In the genomic region with DNA sequence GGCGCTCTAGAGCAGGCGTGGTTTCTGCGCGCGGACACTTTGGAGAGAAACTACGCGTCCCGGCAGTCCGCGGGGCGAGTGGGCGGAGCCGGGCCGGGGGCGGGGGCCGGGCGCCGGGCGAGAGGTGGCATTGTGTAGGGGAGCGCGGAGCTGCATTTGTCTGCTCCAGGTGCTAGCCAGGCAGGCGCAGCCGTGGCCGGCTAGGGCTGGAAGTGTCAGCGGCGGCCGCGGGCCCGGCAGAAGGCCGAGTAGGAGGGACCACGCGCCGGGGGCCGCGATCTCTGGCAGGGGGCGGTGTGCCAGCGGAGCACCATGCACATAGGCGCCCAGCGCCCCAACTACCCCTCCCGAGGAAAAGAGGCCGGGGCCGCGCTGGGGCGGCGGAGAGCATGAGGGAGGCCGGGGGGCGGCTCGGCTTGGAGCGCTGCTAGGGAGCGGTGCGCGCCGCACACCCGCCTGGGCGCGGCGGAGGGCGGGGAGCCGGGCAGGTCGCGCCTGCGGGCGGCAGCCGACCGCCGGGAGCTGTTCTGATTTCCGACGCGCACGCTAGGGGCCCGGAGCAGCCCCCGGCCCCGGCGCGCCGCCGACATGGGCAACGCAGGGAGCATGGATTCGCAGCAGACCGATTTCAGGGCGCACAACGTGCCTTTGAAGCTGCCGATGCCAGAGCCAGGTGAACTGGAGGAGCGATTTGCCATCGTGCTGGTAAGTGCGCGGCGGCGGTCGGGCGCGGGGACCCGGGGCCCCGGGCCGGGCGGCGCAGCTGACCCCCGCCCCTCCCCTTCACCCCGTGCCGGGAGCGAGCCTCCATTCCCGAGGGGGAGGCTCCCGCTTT, we compare ENCODE assay signal across 1 cellular context.
A peak's percentile ranks its signal among the peaks of the same experiment; 100 is the strongest.
TF ChIP-seq lines count a peak whose summit lies in the region.

A gene (plus strand): TSS at position 159 of the 835 bp plus-strand sequence.

TF ChIP-seq in K562, 482 proteins besides CTCF, POLR2A, EP300 and RAD21 (continued from another document):
- TF ChIP-seq SMAD3 (CRISPR knock-in tag; conservative IDR thresholded peaks at IDR 0.05), result no peak
- peak; percentile 34; the same call in 1 of the 2 replicates for TF ChIP-seq PHF8 (IDR thresholded peaks at IDR 0.05; ENCODE audit: borderline replicate concordance, low read length)
- TF ChIP-seq SAP30 (IDR thresholded peaks at IDR 0.05; ENCODE audit: borderline replicate concordance, insufficient read depth, low read depth, low read length, poor library complexity, severe bottlenecking), result peak; percentile 5
- 0 out of 4 replicates have a peak, but pooled peaks of 1 of the 2 experiments have one; percentile 32 for TF ChIP-seq TEAD1 (CRISPR knock-in tag; IDR thresholded peaks at IDR 0.05)
- peak; percentile 90 for TF ChIP-seq HCFC1 (IDR thresholded peaks at IDR 0.05; ENCODE audit: low read depth, low read length)
- TF ChIP-seq ZFX (CRISPR knock-in tag; IDR thresholded peaks at IDR 0.05), result peak; percentile 21; the same call in 1 of the 2 replicates
- peak; percentile 95 for TF ChIP-seq MTA1 (IDR thresholded peaks at IDR 0.05; ENCODE audit: borderline replicate concordance)
- TF ChIP-seq MAFF (IDR thresholded peaks at IDR 0.05; ENCODE audit: low read length), result no peak
- TF ChIP-seq, protein P1, sequence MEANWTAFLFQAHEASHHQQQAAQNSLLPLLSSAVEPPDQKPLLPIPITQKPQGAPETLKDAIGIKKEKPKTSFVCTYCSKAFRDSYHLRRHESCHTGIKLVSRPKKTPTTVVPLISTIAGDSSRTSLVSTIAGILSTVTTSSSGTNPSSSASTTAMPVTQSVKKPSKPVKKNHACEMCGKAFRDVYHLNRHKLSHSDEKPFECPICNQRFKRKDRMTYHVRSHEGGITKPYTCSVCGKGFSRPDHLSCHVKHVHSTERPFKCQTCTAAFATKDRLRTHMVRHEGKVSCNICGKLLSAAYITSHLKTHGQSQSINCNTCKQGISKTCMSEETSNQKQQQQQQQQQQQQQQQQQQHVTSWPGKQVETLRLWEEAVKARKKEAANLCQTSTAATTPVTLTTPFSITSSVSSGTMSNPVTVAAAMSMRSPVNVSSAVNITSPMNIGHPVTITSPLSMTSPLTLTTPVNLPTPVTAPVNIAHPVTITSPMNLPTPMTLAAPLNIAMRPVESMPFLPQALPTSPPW (CRISPR knock-in tag; IDR thresholded peaks at IDR 0.05), result peak; percentile 84
- TF ChIP-seq, protein P2, sequence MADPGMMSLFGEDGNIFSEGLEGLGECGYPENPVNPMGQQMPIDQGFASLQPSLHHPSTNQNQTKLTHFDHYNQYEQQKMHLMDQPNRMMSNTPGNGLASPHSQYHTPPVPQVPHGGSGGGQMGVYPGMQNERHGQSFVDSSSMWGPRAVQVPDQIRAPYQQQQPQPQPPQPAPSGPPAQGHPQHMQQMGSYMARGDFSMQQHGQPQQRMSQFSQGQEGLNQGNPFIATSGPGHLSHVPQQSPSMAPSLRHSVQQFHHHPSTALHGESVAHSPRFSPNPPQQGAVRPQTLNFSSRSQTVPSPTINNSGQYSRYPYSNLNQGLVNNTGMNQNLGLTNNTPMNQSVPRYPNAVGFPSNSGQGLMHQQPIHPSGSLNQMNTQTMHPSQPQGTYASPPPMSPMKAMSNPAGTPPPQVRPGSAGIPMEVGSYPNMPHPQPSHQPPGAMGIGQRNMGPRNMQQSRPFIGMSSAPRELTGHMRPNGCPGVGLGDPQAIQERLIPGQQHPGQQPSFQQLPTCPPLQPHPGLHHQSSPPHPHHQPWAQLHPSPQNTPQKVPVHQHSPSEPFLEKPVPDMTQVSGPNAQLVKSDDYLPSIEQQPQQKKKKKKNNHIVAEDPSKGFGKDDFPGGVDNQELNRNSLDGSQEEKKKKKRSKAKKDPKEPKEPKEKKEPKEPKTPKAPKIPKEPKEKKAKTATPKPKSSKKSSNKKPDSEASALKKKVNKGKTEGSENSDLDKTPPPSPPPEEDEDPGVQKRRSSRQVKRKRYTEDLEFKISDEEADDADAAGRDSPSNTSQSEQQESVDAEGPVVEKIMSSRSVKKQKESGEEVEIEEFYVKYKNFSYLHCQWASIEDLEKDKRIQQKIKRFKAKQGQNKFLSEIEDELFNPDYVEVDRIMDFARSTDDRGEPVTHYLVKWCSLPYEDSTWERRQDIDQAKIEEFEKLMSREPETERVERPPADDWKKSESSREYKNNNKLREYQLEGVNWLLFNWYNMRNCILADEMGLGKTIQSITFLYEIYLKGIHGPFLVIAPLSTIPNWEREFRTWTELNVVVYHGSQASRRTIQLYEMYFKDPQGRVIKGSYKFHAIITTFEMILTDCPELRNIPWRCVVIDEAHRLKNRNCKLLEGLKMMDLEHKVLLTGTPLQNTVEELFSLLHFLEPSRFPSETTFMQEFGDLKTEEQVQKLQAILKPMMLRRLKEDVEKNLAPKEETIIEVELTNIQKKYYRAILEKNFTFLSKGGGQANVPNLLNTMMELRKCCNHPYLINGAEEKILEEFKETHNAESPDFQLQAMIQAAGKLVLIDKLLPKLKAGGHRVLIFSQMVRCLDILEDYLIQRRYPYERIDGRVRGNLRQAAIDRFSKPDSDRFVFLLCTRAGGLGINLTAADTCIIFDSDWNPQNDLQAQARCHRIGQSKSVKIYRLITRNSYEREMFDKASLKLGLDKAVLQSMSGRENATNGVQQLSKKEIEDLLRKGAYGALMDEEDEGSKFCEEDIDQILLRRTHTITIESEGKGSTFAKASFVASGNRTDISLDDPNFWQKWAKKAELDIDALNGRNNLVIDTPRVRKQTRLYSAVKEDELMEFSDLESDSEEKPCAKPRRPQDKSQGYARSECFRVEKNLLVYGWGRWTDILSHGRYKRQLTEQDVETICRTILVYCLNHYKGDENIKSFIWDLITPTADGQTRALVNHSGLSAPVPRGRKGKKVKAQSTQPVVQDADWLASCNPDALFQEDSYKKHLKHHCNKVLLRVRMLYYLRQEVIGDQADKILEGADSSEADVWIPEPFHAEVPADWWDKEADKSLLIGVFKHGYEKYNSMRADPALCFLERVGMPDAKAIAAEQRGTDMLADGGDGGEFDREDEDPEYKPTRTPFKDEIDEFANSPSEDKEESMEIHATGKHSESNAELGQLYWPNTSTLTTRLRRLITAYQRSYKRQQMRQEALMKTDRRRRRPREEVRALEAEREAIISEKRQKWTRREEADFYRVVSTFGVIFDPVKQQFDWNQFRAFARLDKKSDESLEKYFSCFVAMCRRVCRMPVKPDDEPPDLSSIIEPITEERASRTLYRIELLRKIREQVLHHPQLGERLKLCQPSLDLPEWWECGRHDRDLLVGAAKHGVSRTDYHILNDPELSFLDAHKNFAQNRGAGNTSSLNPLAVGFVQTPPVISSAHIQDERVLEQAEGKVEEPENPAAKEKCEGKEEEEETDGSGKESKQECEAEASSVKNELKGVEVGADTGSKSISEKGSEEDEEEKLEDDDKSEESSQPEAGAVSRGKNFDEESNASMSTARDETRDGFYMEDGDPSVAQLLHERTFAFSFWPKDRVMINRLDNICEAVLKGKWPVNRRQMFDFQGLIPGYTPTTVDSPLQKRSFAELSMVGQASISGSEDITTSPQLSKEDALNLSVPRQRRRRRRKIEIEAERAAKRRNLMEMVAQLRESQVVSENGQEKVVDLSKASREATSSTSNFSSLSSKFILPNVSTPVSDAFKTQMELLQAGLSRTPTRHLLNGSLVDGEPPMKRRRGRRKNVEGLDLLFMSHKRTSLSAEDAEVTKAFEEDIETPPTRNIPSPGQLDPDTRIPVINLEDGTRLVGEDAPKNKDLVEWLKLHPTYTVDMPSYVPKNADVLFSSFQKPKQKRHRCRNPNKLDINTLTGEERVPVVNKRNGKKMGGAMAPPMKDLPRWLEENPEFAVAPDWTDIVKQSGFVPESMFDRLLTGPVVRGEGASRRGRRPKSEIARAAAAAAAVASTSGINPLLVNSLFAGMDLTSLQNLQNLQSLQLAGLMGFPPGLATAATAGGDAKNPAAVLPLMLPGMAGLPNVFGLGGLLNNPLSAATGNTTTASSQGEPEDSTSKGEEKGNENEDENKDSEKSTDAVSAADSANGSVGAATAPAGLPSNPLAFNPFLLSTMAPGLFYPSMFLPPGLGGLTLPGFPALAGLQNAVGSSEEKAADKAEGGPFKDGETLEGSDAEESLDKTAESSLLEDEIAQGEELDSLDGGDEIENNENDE (IDR thresholded peaks at IDR 0.05; ENCODE audit: low read depth, low read length), result no peak
- TF ChIP-seq, protein P3, sequence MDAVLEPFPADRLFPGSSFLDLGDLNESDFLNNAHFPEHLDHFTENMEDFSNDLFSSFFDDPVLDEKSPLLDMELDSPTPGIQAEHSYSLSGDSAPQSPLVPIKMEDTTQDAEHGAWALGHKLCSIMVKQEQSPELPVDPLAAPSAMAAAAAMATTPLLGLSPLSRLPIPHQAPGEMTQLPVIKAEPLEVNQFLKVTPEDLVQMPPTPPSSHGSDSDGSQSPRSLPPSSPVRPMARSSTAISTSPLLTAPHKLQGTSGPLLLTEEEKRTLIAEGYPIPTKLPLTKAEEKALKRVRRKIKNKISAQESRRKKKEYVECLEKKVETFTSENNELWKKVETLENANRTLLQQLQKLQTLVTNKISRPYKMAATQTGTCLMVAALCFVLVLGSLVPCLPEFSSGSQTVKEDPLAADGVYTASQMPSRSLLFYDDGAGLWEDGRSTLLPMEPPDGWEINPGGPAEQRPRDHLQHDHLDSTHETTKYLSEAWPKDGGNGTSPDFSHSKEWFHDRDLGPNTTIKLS (IDR thresholded peaks at IDR 0.05; ENCODE audit: borderline replicate concordance, low read depth), result peak; percentile 63; the same call in 1 of the 2 replicates
- TF ChIP-seq, protein P4, sequence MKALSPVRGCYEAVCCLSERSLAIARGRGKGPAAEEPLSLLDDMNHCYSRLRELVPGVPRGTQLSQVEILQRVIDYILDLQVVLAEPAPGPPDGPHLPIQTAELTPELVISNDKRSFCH (CRISPR knock-in tag; IDR thresholded peaks at IDR 0.05), result no peak
- TF ChIP-seq, protein P4 (tag; IDR thresholded peaks at IDR 0.05), result no peak
- peak; percentile 51 for TF ChIP-seq U2AF1 (optimal IDR thresholded peaks at IDR 0.05; ENCODE audit: low read depth, low read length)
- TF ChIP-seq, protein P5, sequence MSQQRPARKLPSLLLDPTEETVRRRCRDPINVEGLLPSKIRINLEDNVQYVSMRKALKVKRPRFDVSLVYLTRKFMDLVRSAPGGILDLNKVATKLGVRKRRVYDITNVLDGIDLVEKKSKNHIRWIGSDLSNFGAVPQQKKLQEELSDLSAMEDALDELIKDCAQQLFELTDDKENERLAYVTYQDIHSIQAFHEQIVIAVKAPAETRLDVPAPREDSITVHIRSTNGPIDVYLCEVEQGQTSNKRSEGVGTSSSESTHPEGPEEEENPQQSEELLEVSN (IDR thresholded peaks at IDR 0.05; ENCODE audit: borderline replicate concordance in 1 of 2, extremely low read depth in 1 of 2, insufficient read depth in 1 of 2, insufficient read length in 1 of 2, low read depth in 1 of 2, low read length in 1 of 2, poor library complexity in 1 of 2, severe bottlenecking in 1 of 2), result peak in 1 of 2 experiments; percentile 53
- TF ChIP-seq EGR1 (conservative IDR thresholded peaks at IDR 0.05), result peak; percentile 86
- no peak for TF ChIP-seq ZEB2 (IDR thresholded peaks at IDR 0.05)
- TF ChIP-seq YY1 (IDR thresholded peaks at IDR 0.05; ENCODE audit: borderline replicate concordance in 1 of 3, control insufficient read depth in 1 of 3, extremely low read depth in 1 of 3, insufficient read depth in 3 of 3, insufficient read length in 1 of 3, insufficient replicate concordance in 2 of 3, low read depth in 1 of 3, low read length in 2 of 3), result peak in 2 of 3 experiments; percentile 43 to 54
- no peak for TF ChIP-seq ERF (CRISPR knock-in tag; IDR thresholded peaks at IDR 0.05)
- TF ChIP-seq ZNF143 (CRISPR knock-in tag; IDR thresholded peaks at IDR 0.05), result peak; percentile 83
- no peak for TF ChIP-seq ZNF551 (CRISPR knock-in tag; IDR thresholded peaks at IDR 0.05)
- TF ChIP-seq, protein P6, sequence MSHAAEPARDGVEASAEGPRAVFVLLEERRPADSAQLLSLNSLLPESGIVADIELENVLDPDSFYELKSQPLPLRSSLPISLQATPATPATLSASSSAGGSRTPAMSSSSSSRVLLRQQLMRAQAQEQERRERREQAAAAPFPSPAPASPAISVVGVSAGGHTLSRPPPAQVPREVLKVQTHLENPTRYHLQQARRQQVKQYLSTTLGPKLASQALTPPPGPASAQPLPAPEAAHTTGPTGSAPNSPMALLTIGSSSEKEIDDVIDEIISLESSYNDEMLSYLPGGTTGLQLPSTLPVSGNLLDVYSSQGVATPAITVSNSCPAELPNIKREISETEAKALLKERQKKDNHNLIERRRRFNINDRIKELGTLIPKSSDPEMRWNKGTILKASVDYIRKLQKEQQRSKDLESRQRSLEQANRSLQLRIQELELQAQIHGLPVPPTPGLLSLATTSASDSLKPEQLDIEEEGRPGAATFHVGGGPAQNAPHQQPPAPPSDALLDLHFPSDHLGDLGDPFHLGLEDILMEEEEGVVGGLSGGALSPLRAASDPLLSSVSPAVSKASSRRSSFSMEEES (CRISPR knock-in tag; IDR thresholded peaks at IDR 0.05), result no peak
- TF ChIP-seq SIX5 (IDR thresholded peaks at IDR 0.05; ENCODE audit: borderline replicate concordance in 1 of 2, insufficient read depth in 1 of 2, low read depth in 1 of 2, low read length in 2 of 2), result peak; percentile 67 to 77; a peak in 2 of 4 replicates
- TF ChIP-seq RBFOX2 (IDR thresholded peaks at IDR 0.05; ENCODE audit: low read depth, low read length), result 0 out of 2 replicates have a peak, but pooled peaks have one; percentile 31
- peak; percentile 76 for TF ChIP-seq ATF1 (CRISPR knock-in tag; IDR thresholded peaks at IDR 0.05)
- peak; percentile 77 for TF ChIP-seq ATF1 (tag; IDR thresholded peaks at IDR 0.05)
- no peak for TF ChIP-seq KLF6 (CRISPR knock-in tag; IDR thresholded peaks at IDR 0.05; ENCODE audit: borderline replicate concordance)
- TF ChIP-seq CBX8 (IDR thresholded peaks at IDR 0.05; ENCODE audit: borderline replicate concordance, extremely low read depth, low read depth, low read length, poor library complexity, severe bottlenecking), result no peak
- TF ChIP-seq CREM (IDR thresholded peaks at IDR 0.05; ENCODE audit: low read depth), result peak; percentile 98
- 0 out of 2 replicates have a peak, but pooled peaks have one; percentile 23 for TF ChIP-seq CXXC5 (CRISPR knock-in tag; IDR thresholded peaks at IDR 0.05)
- TF ChIP-seq, protein P7, sequence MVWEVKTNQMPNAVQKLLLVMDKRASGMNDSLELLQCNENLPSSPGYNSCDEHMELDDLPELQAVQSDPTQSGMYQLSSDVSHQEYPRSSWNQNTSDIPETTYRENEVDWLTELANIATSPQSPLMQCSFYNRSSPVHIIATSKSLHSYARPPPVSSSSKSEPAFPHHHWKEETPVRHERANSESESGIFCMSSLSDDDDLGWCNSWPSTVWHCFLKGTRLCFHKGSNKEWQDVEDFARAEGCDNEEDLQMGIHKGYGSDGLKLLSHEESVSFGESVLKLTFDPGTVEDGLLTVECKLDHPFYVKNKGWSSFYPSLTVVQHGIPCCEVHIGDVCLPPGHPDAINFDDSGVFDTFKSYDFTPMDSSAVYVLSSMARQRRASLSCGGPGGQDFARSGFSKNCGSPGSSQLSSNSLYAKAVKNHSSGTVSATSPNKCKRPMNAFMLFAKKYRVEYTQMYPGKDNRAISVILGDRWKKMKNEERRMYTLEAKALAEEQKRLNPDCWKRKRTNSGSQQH (CRISPR knock-in tag; IDR thresholded peaks at IDR 0.05), result no peak
- TF ChIP-seq ZNF644 (tag; IDR thresholded peaks at IDR 0.05; ENCODE audit: low read depth), result no peak
- peak; percentile 15 for TF ChIP-seq PCBP1 (IDR thresholded peaks at IDR 0.05; ENCODE audit: low read depth, low read length, poor library complexity, severe bottlenecking)
